ENCODE assay signal across 18 cellular contexts in genomic region chr3:78647735-78648134, GRCh38.
A peak's percentile ranks its signal among the peaks of the same experiment; 100 is the strongest.
DNase-seq lines count a peak whose midpoint lies in the region; ATAC-seq and TF ChIP-seq lines count a peak whose summit lies in the region.
"Had no signal": no experiment of that assay in that cellular context is flagged by ENCODE, and none has a peak within 500 bp of the region (broad histone marks: within the 10 kb centered on the region; RNA-seq: fewer than 3 reads in every experiment).

No MANE protein-coding gene starts in this region.

- no peak overlapping the region for H3K4me3 Mint-ChIP-seq in natural killer cell treated with Interleukin-12 subunit alpha and Interleukin-12 subunit beta and Interleukin-15 and Interleukin-18, amount 100 ng/mL, for 72 hours
- H3K4me3 Mint-ChIP-seq: activated CD8-positive, alpha-beta T cell treated with anti-CD3 and anti-CD28 coated beads for 36 hours had no signal

- H3K4me1 Mint-ChIP-seq in natural killer cell treated with Interleukin-12 subunit alpha and Interleukin-12 subunit beta and Interleukin-15 and Interleukin-18, amount 100 ng/mL, for 72 hours (ENCODE audit: low read depth in 2 of 2): no peaks in the 10 kb centered on the region

- no peak overlapping the region for H3K27ac Mint-ChIP-seq in natural killer cell treated with Interleukin-12 subunit alpha and Interleukin-12 subunit beta and Interleukin-15 and Interleukin-18, amount 100 ng/mL, for 72 hours
- H3K27ac Mint-ChIP-seq: activated CD8-positive, alpha-beta T cell treated with anti-CD3 and anti-CD28 coated beads for 36 hours had no signal

- H3K36me3 Mint-ChIP-seq in natural killer cell treated with Interleukin-12 subunit alpha and Interleukin-12 subunit beta and Interleukin-15 and Interleukin-18, amount 100 ng/mL, for 72 hours: no peaks in the 10 kb centered on the region

- TF ChIP-seq CTCF in cardiac fibroblast (IDR thresholded peaks at IDR 0.05; ENCODE audit: low read depth, low read length): no peak

- no peak overlapping the region for H3K4me3 ChIP-seq in cardiac fibroblast (replicated peaks in 1 of 2; ENCODE audit: low read depth in 2 of 2, low read length in 2 of 2)

- ATAC-seq in HG02938 (IDR thresholded peaks at IDR 0.05; ENCODE audit: unreplicated experiment) (no peak), GM21360 (IDR thresholded peaks at IDR 0.05; ENCODE audit: unreplicated experiment) (no peak)
- no peak for ATAC-seq in natural killer cell treated with Interleukin-12 subunit alpha and Interleukin-12 subunit beta and Interleukin-15 and Interleukin-18, amount 100 ng/mL, for 72 hours
- ATAC-seq: activated CD8-positive, alpha-beta T cell treated with anti-CD3 and anti-CD28 coated beads for 36 hours; left ventricle myocardium superior; right cardiac atrium had no signal

- H3K9me3 Mint-ChIP-seq in natural killer cell treated with Interleukin-12 subunit alpha and Interleukin-12 subunit beta and Interleukin-15 and Interleukin-18, amount 100 ng/mL, for 72 hours: no peaks in the 10 kb centered on the region
- H3K9me3 Mint-ChIP-seq: activated CD8-positive, alpha-beta T cell treated with anti-CD3 and anti-CD28 coated beads for 36 hours had no signal

- H3K27me3 Mint-ChIP-seq in natural killer cell treated with Interleukin-12 subunit alpha and Interleukin-12 subunit beta and Interleukin-15 and Interleukin-18, amount 100 ng/mL, for 72 hours: no peaks in the 10 kb centered on the region
- H3K27me3 Mint-ChIP-seq: activated CD8-positive, alpha-beta T cell treated with anti-CD3 and anti-CD28 coated beads for 36 hours had no signal

- peak; percentile 68 for DNase-seq in DMS114 treated with DMSO at 0.1 percent for 48 hours (lab: John Stamatoyannopoulos, UW; ENCODE audit: unreplicated experiment)
- peak; percentile 37 for DNase-seq in NCI-H2227 (lab: John Stamatoyannopoulos, UW; ENCODE audit: unreplicated experiment)
- DNase-seq in cardiac fibroblast (ENCODE audit: low read depth in 2 of 2): peak; percentile 10 to 51
- DNase-seq in iris pigment epithelial cell (ENCODE audit: low read depth): peak; percentile 89
- DNase-seq in activated CD4-positive, alpha-beta T cell treated with anti-CD3 and anti-CD28 coated beads for 4 hours: no peak
- no peak for DNase-seq in natural killer cell treated with Interleukin-12 subunit alpha and Interleukin-12 subunit beta and Interleukin-15 and Interleukin-18, amount 100 ng/mL, for 72 hours (ENCODE audit: low spot score)
- DNase-seq: ACHN; activated CD8-positive, alpha-beta T cell treated with anti-CD3 and anti-CD28 coated beads for 36 hours; activated naive CD4-positive, alpha-beta T cell treated with anti-CD3 and anti-CD28 coated beads, Interleukin-2, amount 50 U/mL, for 16 hours; activated T-cell treated with anti-CD3 and anti-CD28 coated beads, Interleukin-2, amount 50 U/mL, for 1 hour; cortex of kidney; left ventricle myocardium superior; NCI-H187 treated with DMSO at 0.1 percent for 48 hours; occipital lobe; right cardiac atrium; SIG-M5 had no signal

Comparison
In these comparisons a context has a peak if more than half of its experiments do, and no peak if none do; other contexts are left out.
1. DNase-seq: peak in DMS114 treated with DMSO at 0.1 percent for 48 hours (single experiment), NCI-H2227 (single experiment), cardiac fibroblast (2 of 2) and iris pigment epithelial cell (single experiment); none in activated CD4-positive, alpha-beta T cell treated with anti-CD3 and anti-CD28 coated beads for 4 hours (0 of 2) and natural killer cell treated with Interleukin-12 subunit alpha and Interleukin-12 subunit beta and Interleukin-15 and Interleukin-18, amount 100 ng/mL, for 72 hours (single experiment).